In genomic region chr10:71241899-71242620, GRCh38 we compare ENCODE assay signal across 15 cellular contexts. TPM values are rescaled to one million over a fixed set of nuclear protein-coding genes. Genes with fewer than 3 reads are reported as not detected.
A peak's percentile ranks its signal among the peaks of the same experiment; 100 is the strongest.
DNase-seq lines count a peak whose midpoint lies in the region; ATAC-seq, FAIRE-seq and TF ChIP-seq lines count a peak whose summit lies in the region.
"Had no signal": no experiment of that assay in that cellular context is flagged by ENCODE, and none has a peak within 500 bp of the region (broad histone marks: within the 10 kb centered on the region; RNA-seq: fewer than 3 reads in every experiment).

No MANE protein-coding gene starts in this region.

- H3K4me3 ChIP-seq in HL-60 (replicated peaks; ENCODE audit: insufficient read depth, low read length) (no peak overlapping the region), K562 (no peak overlapping the region), lower lobe of right lung (no peak overlapping the region), thyroid gland (replicated peaks in 1 of 3) (no peak overlapping the region)
- H3K4me3 ChIP-seq: SJCRH30 had no signal

- no peak overlapping the region for H3K27ac Mint-ChIP-seq in activated CD4-positive, alpha-beta T cell treated with anti-CD3 and anti-CD28 coated beads, Interleukin-2, amount 10 ng/mL, durations not matched to agents 24 days and 14 days
- H3K27ac Mint-ChIP-seq: activated CD4-positive, alpha-beta T cell treated with anti-CD3 and anti-CD28 coated beads, Interleukin-2, amount 10 ng/mL, durations not matched to agents 7 days and 5 days; activated naive CD4-positive, alpha-beta T cell treated with anti-CD3 and anti-CD28 coated beads for 36 hours had no signal

- no peaks in the 10 kb centered on the region for H3K79me2 ChIP-seq in K562 (ENCODE audit: control insufficient read depth, insufficient read depth, low read length)

- no peaks in the 10 kb centered on the region for H3K36me3 ChIP-seq in K562 (ENCODE audit: control insufficient read depth, insufficient read depth, low read length)
- H3K36me3 ChIP-seq in lower lobe of right lung: no peaks in the 10 kb centered on the region
- no peaks in the 10 kb centered on the region for H3K36me3 ChIP-seq in thyroid gland
- H3K36me3 ChIP-seq: SJCRH30 had no signal

- WGBS in K562 (ENCODE audit: insufficient coverage, low coverage, missing lambda C conversion rate): 23% methylated on average over 12 of the region's 12 CpGs
- WGBS in thyroid gland, 2 donors: 60 to 67% methylated on average over 9 to 10 of the region's 12 CpGs

- BruUV-seq in K562 (replicated peaks; lab: Mats Ljungman, UMichigan): no TSS peak

- no peak for TF ChIP-seq RAD21 in K562 (CRISPR knock-in tag; conservative IDR thresholded peaks at IDR 0.05 in 1 of 2, IDR thresholded peaks at IDR 0.05 in 1 of 2)

- TF ChIP-seq POLR2A in K562 (conservative IDR thresholded peaks at IDR 0.05) (no peak), thyroid gland (IDR thresholded peaks at IDR 0.05) (no peak)

- no peak for TF ChIP-seq EP300 in K562 (IDR thresholded peaks at IDR 0.05; ENCODE audit: low read length)

- no peak overlapping the region for H3K4me3 Mint-ChIP-seq in activated CD4-positive, alpha-beta T cell treated with anti-CD3 and anti-CD28 coated beads, Interleukin-2, amount 10 ng/mL, durations not matched to agents 24 days and 14 days
- H3K4me3 Mint-ChIP-seq: activated CD4-positive, alpha-beta T cell treated with anti-CD3 and anti-CD28 coated beads, Interleukin-2, amount 10 ng/mL, durations not matched to agents 7 days and 5 days; activated naive CD4-positive, alpha-beta T cell treated with anti-CD3 and anti-CD28 coated beads for 36 hours had no signal

- no peak overlapping the region for H3K4me2 ChIP-seq in K562 (ENCODE audit: insufficient read depth, low read length)

- H3K4me1 ChIP-seq in K562 (replicated peaks in 1 of 2; ENCODE audit: control insufficient read depth in 2 of 2, insufficient read depth in 2 of 2, low read length in 2 of 2) (peaks cover 32 to 45% of the 10 kb centered on the region in 2 experiments), lower lobe of right lung (peaks cover 79% of the 10 kb centered on the region), thyroid gland (peaks cover 17 to 52% of the 10 kb centered on the region in 2 donors)
- H3K4me1 ChIP-seq: SJCRH30 had no signal

- H3K36me3 Mint-ChIP-seq in activated CD4-positive, alpha-beta T cell treated with anti-CD3 and anti-CD28 coated beads, Interleukin-2, amount 10 ng/mL, durations not matched to agents 24 days and 14 days (ENCODE audit: low read depth): no peaks in the 10 kb centered on the region

- ATAC-seq in K562: peak; percentile 21
- peak in 1 of 2 donors; percentile 23 for ATAC-seq in lower lobe of right lung
- ATAC-seq in HG03196 (IDR thresholded peaks at IDR 0.05; ENCODE audit: unreplicated experiment): no peak

- POLR2A ChIA-PET in K562 (lab: Yijun Ruan, JAX): interaction anchor here (0.6 to 2.4 kb wide), 5 partner anchors 12 to 106 kb away, joined by 3 to 13 read pairs (median 7); no protein-coding TSS in a partner anchor

- H4K20me1 ChIP-seq in K562 (replicated peaks; ENCODE audit: control insufficient read depth, insufficient read depth, low read length): peaks cover 8% of the 10 kb centered on the region; the same call in 1 of the 2 replicates

- no peaks in the 10 kb centered on the region for H3K4me1 Mint-ChIP-seq in activated CD4-positive, alpha-beta T cell treated with anti-CD3 and anti-CD28 coated beads, Interleukin-2, amount 10 ng/mL, durations not matched to agents 24 days and 14 days
- H3K4me1 Mint-ChIP-seq: activated CD4-positive, alpha-beta T cell treated with anti-CD3 and anti-CD28 coated beads, Interleukin-2, amount 10 ng/mL, durations not matched to agents 7 days and 5 days had no signal

- no peak overlapping the region for H2AFZ ChIP-seq in K562 (ENCODE audit: low read depth, low read length)

- H3K9me3 ChIP-seq in K562 (replicated peaks; ENCODE audit: control insufficient read depth, insufficient read depth, low read depth, low read length): no peaks in the 10 kb centered on the region
- no peaks in the 10 kb centered on the region for H3K9me3 ChIP-seq in lower lobe of right lung
- H3K9me3 ChIP-seq in thyroid gland: no peaks in the 10 kb centered on the region
- H3K9me3 ChIP-seq: SJCRH30 had no signal

- TF ChIP-seq CTCF in HL-60 (IDR thresholded peaks at IDR 0.05; ENCODE audit: insufficient read depth, low read length): no peak
- TF ChIP-seq CTCF in K562 (IDR thresholded peaks at IDR 0.05 in 2 of 3, conservative IDR thresholded peaks at IDR 0.05 in 1 of 3; ENCODE audit: insufficient read depth in 2 of 3, low read depth in 1 of 3, low read length in 3 of 3): no peak
- no peak for TF ChIP-seq CTCF in lower lobe of right lung (IDR thresholded peaks at IDR 0.05)
- no peak for TF ChIP-seq CTCF in thyroid gland (IDR thresholded peaks at IDR 0.05)

- H3K27me3 Mint-ChIP-seq in activated CD4-positive, alpha-beta T cell treated with anti-CD3 and anti-CD28 coated beads, Interleukin-2, amount 10 ng/mL, durations not matched to agents 24 days and 14 days: peaks cover 5% of the 10 kb centered on the region

- no peaks in the 10 kb centered on the region for H3K9me1 ChIP-seq in K562 (ENCODE audit: control insufficient read depth, insufficient read depth, low read length)

- intact Hi-C loops in K562 (cut with micrococcal nuclease) (no loop called here), lower lobe of right lung (cut with DNase I) (no loop called here), thyroid gland (cut with DNase I) (no loop called here)
- intact Hi-C loops in activated CD4-positive, alpha-beta T cell treated with anti-CD3 and anti-CD28 coated beads, Interleukin-2, amount 10 ng/mL, durations not matched to agents 24 days and 14 days (cut with micrococcal nuclease): no loop called here

- CTCF ChIA-PET in K562 (lab: Yijun Ruan, JAX; ENCODE audit: low intra/inter-chr PET ratio): no interaction called here

- in situ Hi-C loops in K562 (cut with MboI): no loop called here

- 0 out of 4 replicates have a peak overlapping the region, but pooled peaks of 1 of the 2 experiments have one; percentile 33 for H3K9ac ChIP-seq in K562 (ENCODE audit: insufficient read depth in 1 of 2, low read depth in 2 of 2, low read length in 2 of 2)

- FAIRE-seq in K562 (lab: Jason Lieb, UNC): no peak
- FAIRE-seq: GM12892 had no signal

- H3K27me3 ChIP-seq in HL-60 (ENCODE audit: insufficient read depth, poor library complexity, severe bottlenecking): no peaks in the 10 kb centered on the region
- peaks cover 0 to 12% of the 10 kb centered on the region in 2 experiments; a peak in 2 of 5 replicates for H3K27me3 ChIP-seq in K562 (ENCODE audit: control insufficient read depth in 2 of 2, insufficient read depth in 2 of 2, low read length in 2 of 2)
- H3K27me3 ChIP-seq in lower lobe of right lung (ENCODE audit: low read depth): no peaks in the 10 kb centered on the region
- H3K27me3 ChIP-seq in thyroid gland: no peaks in the 10 kb centered on the region
- H3K27me3 ChIP-seq: SJCRH30 had no signal

- no peaks in the 10 kb centered on the region for H3K9me3 Mint-ChIP-seq in activated CD4-positive, alpha-beta T cell treated with anti-CD3 and anti-CD28 coated beads, Interleukin-2, amount 10 ng/mL, durations not matched to agents 24 days and 14 days
- H3K9me3 Mint-ChIP-seq: activated CD4-positive, alpha-beta T cell treated with anti-CD3 and anti-CD28 coated beads, Interleukin-2, amount 10 ng/mL, durations not matched to agents 7 days and 5 days; activated naive CD4-positive, alpha-beta T cell treated with anti-CD3 and anti-CD28 coated beads for 36 hours had no signal

- DNase-seq in HL-60 (ENCODE audit: low read depth in 1 of 2, low spot score in 1 of 2): peak in 1 of 2 experiments; percentile 48
- DNase-seq in K562 (ENCODE audit: extremely low read depth in 1 of 4, low spot score in 3 of 4): no peak
- DNase-seq in lower lobe of right lung: no peak
- peak; percentile 76 to 78 for DNase-seq in thyroid gland
- DNase-seq in middle frontal gyrus (ENCODE audit: extremely low spot score, low spot score): no peak
- DNase-seq in activated CD4-positive, alpha-beta T cell treated with anti-CD3 and anti-CD28 coated beads, Interleukin-2, amount 10 ng/mL, durations not matched to agents 24 days and 14 days: no peak
- DNase-seq: activated CD4-positive, alpha-beta T cell treated with anti-CD3 and anti-CD28 coated beads, Interleukin-2, amount 10 ng/mL, durations not matched to agents 7 days and 5 days; activated naive CD4-positive, alpha-beta T cell treated with anti-CD3 and anti-CD28 coated beads for 36 hours; cortex of kidney; DMS53; glutamatergic neuron; NCI-H526; SJCRH30 had no signal

- peak overlapping the region; percentile 40 for H3K27ac ChIP-seq in HL-60 (replicated peaks)
- H3K27ac ChIP-seq in K562 (ENCODE audit: extremely low read depth, low read depth, low read length): no peak overlapping the region
- peak overlapping the region; percentile 58 for H3K27ac ChIP-seq in lower lobe of right lung
- no peak overlapping the region for H3K27ac ChIP-seq in thyroid gland
- H3K27ac ChIP-seq: SJCRH30 had no signal

RNA-seq across cellular contexts. Expression of gene UNC5B, which starts 29.7 kb away (rescaled TPM):
- total RNA-seq in K562 (2011; cell fraction: chromatin; rRNA removed; ENCODE audit: low replicate concordance): 1.5 and 4.5 TPM in 2 replicates
- 3.7 and 5.2 TPM in 2 replicates for total RNA-seq in K562 (2011; cell fraction: nucleolus; rRNA removed)
- total RNA-seq in K562 (2011; cell fraction: nucleoplasm; rRNA removed): 3.3 and 3.7 TPM in 2 replicates
- total RNA-seq in K562 (2014; rRNA removed) (5.0 and 6.5 TPM in 2 replicates), K562 (2014; rRNA removed; fragmentation: Illumina TruSeq; extraction: Trizol) (1.7 and 2.1 TPM in 2 replicates), K562 (2015; rRNA removed; fragmentation: Illumina TruSeq; extraction: Trizol) (2.0 and 2.5 TPM in 2 replicates), K562 (2021) (7.6 and 8.4 TPM in 2 replicates), lower lobe of right lung (22.2 TPM), thyroid gland (1 to 10 TPM; 3.9 to 7.1 (median 5.7) TPM)
- polyA plus RNA-seq in K562 (2011; rRNA removed) (1.1 and 1.9 TPM in 2 replicates), K562 (2014; fragmentation: Illumina TruSeq; extraction: Trizol) (5.4 and 7.2 TPM in 2 replicates), K562 (2014; fragmentation: Nextera tagmentation; extraction: Ambion mirVana) (under 1 TPM; 0.10 to 0.11 TPM), K562 (2014; rRNA removed) (5.7 TPM in 2 replicates)
- polyA plus RNA-seq in K562 (2011; cell fraction: cytosol; rRNA removed): 1.7 and 2.5 TPM in 2 replicates
- 4.6 and 5.8 TPM in 2 replicates for polyA plus RNA-seq in K562 (2011; cell fraction: nucleus; rRNA removed)
- 7.0 and 71.7 TPM in 2 replicates for polyA plus RNA-seq in K562 (2012)
- 0.57 and 0.95 TPM in 2 replicates for polyA minus RNA-seq in K562 (2011; rRNA and poly(A)+ RNA removed)
- 1.2 and 1.5 TPM in 2 replicates for polyA minus RNA-seq in K562 (2011; cell fraction: cytosol; rRNA and poly(A)+ RNA removed)
- 1.1 and 1.3 TPM in 2 replicates for polyA minus RNA-seq in K562 (2011; cell fraction: nucleus; rRNA and poly(A)+ RNA removed)
- 0.02 and 0.14 TPM in 2 replicates for total RNA-seq in activated CD4-positive, alpha-beta T cell treated with anti-CD3 and anti-CD28 coated beads, Interleukin-2, amount 10 ng/mL, durations not matched to agents 24 days and 14 days
- total RNA-seq: activated CD4-positive, alpha-beta T cell treated with anti-CD3 and anti-CD28 coated beads, Interleukin-2, amount 10 ng/mL, durations not matched to agents 7 days and 5 days had no signal

Comparison
In these comparisons a context has a peak if more than half of its experiments do, and no peak if none do; other contexts are left out.
1. DNase-seq: peak in thyroid gland (2 of 2); none in K562 (0 of 4), lower lobe of right lung (single experiment), middle frontal gyrus (single experiment) and activated CD4-positive, alpha-beta T cell treated with anti-CD3 and anti-CD28 coated beads, Interleukin-2, amount 10 ng/mL, durations not matched to agents 24 days and 14 days (single experiment).
2. H3K27ac ChIP-seq: peak in HL-60 (single experiment) and lower lobe of right lung (single experiment); none in K562 (single experiment) and thyroid gland (0 of 3).